Comparison of ENCODE assay signal across 10 cellular contexts in the genomic region with DNA sequence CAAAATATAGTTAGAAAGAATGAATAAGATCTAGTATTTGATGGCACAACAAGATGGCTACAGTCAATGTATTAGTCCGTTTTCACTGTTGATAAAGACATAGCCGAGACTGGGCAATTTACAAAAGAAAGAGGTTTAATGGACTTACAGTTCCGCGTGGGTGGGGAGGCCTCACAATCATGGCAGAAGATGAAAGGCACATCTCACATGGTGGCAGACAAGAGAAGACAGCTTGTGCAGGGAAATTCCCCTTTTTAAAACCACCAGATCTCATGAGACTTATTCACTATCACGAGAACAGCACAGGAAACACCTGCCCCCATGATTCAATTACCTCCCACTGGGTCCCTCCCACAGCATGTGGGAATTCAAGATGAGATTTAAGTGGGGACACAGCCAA. TPM values are rescaled to one million over a fixed set of nuclear protein-coding genes. Genes with fewer than 3 reads are reported as not detected.
"Had no signal": no experiment of that assay in that cellular context is flagged by ENCODE, and none has a peak within 500 bp of the region (broad histone marks: within the 10 kb centered on the region; RNA-seq: fewer than 3 reads in every experiment).

No MANE protein-coding gene starts in this region.

RNA-seq across cellular contexts. Expression of a gene that starts 10.4 kb away (rescaled TPM):
- total RNA-seq: activated CD4-positive, alpha-beta memory T cell treated with anti-CD3 and anti-CD28 coated beads for 36 hours; activated CD8-positive, alpha-beta memory T cell treated with anti-CD3 and anti-CD28 coated beads, Interleukin-2, amount 10 ng/mL, durations not matched to agents 7 days and 5 days; activated naive CD4-positive, alpha-beta T cell treated with anti-CD3 and anti-CD28 coated beads for 36 hours; bronchial epithelial cell; cerebellum; M059J; NCI-H460; RPMI7951; SJCRH30 had no signal
- polyA plus RNA-seq: SK-N-SH had no signal

RNA-seq across cellular contexts. Expression of a gene that starts 12.9 kb away (rescaled TPM):
- total RNA-seq: NCI-H460, SJCRH30 had no signal
